In the genomic region with DNA sequence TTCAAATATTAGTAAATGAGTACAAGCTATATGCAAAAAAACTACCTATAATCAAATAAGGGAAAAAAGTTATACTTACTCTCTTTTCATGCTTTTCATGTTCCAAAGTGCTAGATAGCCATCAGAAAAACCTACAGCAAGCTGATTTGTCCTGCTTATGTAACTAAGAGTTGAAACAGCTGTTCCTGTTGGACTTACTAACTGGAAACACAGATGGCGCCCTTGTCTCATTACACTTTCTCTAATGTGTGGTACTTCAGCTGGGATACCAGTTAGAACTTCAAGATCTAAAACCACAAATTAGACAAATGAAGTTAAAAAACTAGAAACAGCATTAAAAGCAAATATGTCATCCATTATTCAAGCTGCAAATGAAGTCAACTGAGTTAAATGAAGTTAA, we compare ENCODE assay signal across 9 cellular contexts. TPM values are rescaled to one million over a fixed set of nuclear protein-coding genes. Genes with fewer than 3 reads are reported as not detected.
DNase-seq lines count a peak whose midpoint lies in the region; ATAC-seq lines count a peak whose summit lies in the region.
"Had no signal": no experiment of that assay in that cellular context is flagged by ENCODE, and none has a peak within 500 bp of the region (broad histone marks: within the 10 kb centered on the region; RNA-seq: fewer than 3 reads in every experiment).

No MANE protein-coding gene starts in this region.

- H3K9me3 Mint-ChIP-seq in activated naive CD8-positive, alpha-beta T cell treated with anti-CD3 and anti-CD28 coated beads for 36 hours: no peaks in the 10 kb centered on the region
- H3K9me3 Mint-ChIP-seq: IgD-negative memory B cell had no signal

- peak; percentile 11 for DNase-seq in COLO668 (lab: John Stamatoyannopoulos, UW; ENCODE audit: unreplicated experiment)
- peak; percentile 39 for DNase-seq in NCI-H524 treated with DMSO at 0.1 percent for 48 hours (lab: John Stamatoyannopoulos, UW)
- DNase-seq in dermis blood vessel endothelial cell: peak; percentile 82
- peak; percentile 16 for DNase-seq in middle frontal gyrus (ENCODE audit: extremely low spot score, low spot score)
- no peak for DNase-seq in DMS79 treated with DMSO at 0.1 percent for 48 hours (lab: John Stamatoyannopoulos, UW)
- no peak for DNase-seq in activated naive CD8-positive, alpha-beta T cell treated with anti-CD3 and anti-CD28 coated beads for 36 hours

- H3K4me1 Mint-ChIP-seq in activated naive CD8-positive, alpha-beta T cell treated with anti-CD3 and anti-CD28 coated beads for 36 hours: peaks cover 6% of the 10 kb centered on the region

- ATAC-seq in GM21515 (IDR thresholded peaks at IDR 0.05; ENCODE audit: unreplicated experiment) (peak; percentile 64), GM21528 (IDR thresholded peaks at IDR 0.05; ENCODE audit: low FRiP score, unreplicated experiment) (no peak)

- no peaks in the 10 kb centered on the region for H3K27me3 Mint-ChIP-seq in activated naive CD8-positive, alpha-beta T cell treated with anti-CD3 and anti-CD28 coated beads for 36 hours
- H3K27me3 Mint-ChIP-seq: IgD-negative memory B cell had no signal

- peaks cover 33% of the 10 kb centered on the region for H3K36me3 Mint-ChIP-seq in activated naive CD8-positive, alpha-beta T cell treated with anti-CD3 and anti-CD28 coated beads for 36 hours

- H3K27ac Mint-ChIP-seq in activated naive CD8-positive, alpha-beta T cell treated with anti-CD3 and anti-CD28 coated beads for 36 hours: no peak overlapping the region
- H3K27ac Mint-ChIP-seq: IgD-negative memory B cell had no signal

- no peak overlapping the region for H3K4me3 Mint-ChIP-seq in activated naive CD8-positive, alpha-beta T cell treated with anti-CD3 and anti-CD28 coated beads for 36 hours
- H3K4me3 Mint-ChIP-seq: IgD-negative memory B cell had no signal

RNA-seq across cellular contexts. Expression of a gene that starts 24.3 kb away (rescaled TPM):
- total RNA-seq in dermis blood vessel endothelial cell: 31.7 and 39.9 TPM in 2 replicates
- total RNA-seq in activated naive CD8-positive, alpha-beta T cell treated with anti-CD3 and anti-CD28 coated beads for 36 hours: 10 to 100 TPM; 52.2 to 62.2 TPM

Comparison
In these comparisons a context has a peak if more than half of its experiments do, and no peak if none do; other contexts are left out.
1. DNase-seq: peak in COLO668 (single experiment), NCI-H524 treated with DMSO at 0.1 percent for 48 hours (single experiment), dermis blood vessel endothelial cell (single experiment) and middle frontal gyrus (single experiment); none in DMS79 treated with DMSO at 0.1 percent for 48 hours (single experiment) and activated naive CD8-positive, alpha-beta T cell treated with anti-CD3 and anti-CD28 coated beads for 36 hours (single experiment).